1 cellular context compared by ENCODE assay signal in the genomic region with DNA sequence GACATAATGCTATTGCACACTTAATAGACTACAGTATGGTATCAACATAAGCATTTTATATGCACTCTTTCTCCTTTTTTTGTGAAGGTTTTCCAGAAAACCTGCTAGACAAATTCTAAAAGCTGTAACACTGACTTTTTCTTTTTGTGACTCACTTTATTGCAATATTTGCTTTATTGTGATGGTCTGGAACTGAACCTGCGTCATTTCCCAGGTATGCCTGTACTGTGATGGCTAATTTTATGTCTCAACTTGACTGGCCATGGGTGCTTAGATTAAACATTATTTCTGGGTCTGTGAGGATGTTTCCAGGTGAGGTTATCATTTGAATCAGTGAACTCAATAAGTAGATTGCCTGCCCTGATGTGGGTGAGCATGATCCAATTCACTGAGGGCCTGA.
TF ChIP-seq lines count a peak whose summit lies in the region.

No MANE protein-coding gene starts in this region.

TF ChIP-seq in HepG2, 621 proteins besides CTCF, POLR2A, EP300 and RAD21:
- TF ChIP-seq ZNF512B (CRISPR knock-in tag; IDR thresholded peaks at IDR 0.05; ENCODE audit: borderline replicate concordance), result no peak
- no peak for TF ChIP-seq MBNL3 (CRISPR knock-in tag; conservative IDR thresholded peaks at IDR 0.05)
- TF ChIP-seq, protein P1, sequence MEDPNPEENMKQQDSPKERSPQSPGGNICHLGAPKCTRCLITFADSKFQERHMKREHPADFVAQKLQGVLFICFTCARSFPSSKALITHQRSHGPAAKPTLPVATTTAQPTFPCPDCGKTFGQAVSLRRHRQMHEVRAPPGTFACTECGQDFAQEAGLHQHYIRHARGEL (CRISPR knock-in tag; IDR thresholded peaks at IDR 0.05), result no peak
